In the genomic region with DNA sequence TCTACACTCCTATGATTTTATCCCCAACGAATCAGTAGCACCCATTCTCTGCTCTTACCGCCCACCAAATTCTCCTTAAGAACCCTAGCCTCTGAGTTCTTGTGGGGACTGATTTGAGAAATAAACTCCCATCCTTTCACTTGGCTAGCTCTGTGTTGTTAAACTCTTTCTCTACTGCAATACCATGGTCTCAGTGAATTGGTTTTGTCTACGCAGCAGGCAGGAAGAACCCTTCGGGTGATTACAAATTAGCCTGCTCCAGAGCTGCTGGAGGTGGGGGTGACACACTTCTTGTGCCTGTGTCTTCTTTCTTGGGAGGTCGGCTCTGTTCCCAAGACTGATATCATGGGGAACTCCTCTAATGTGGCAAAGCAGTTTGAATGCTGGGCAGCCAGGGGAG, we compare ENCODE assay signal across 22 cellular contexts. TPM values are rescaled to one million over a fixed set of nuclear protein-coding genes. Genes with fewer than 3 reads are reported as not detected.
"Had no signal": no experiment of that assay in that cellular context is flagged by ENCODE, and none has a peak within 500 bp of the region (broad histone marks: within the 10 kb centered on the region; RNA-seq: fewer than 3 reads in every experiment).

No MANE protein-coding gene starts in this region.

- H3K27ac Mint-ChIP-seq: IgD-negative memory B cell had no signal

- H3K36me3 ChIP-seq: SJSA1 had no signal

- H3K4me3 Mint-ChIP-seq: IgD-negative memory B cell had no signal

- H3K9me3 Mint-ChIP-seq: IgD-negative memory B cell had no signal

- H3K27me3 ChIP-seq: SJSA1 had no signal

- H3K4me3 ChIP-seq: SJSA1, SK-N-MC had no signal

- DNase-seq: Karpas-422, KBM-7, MM.1S, NCI-H1092 treated with DMSO at 0.1 percent for 48 hours, NCI-H1436, NCI-H187, NCI-H2029, NCI-H2081 treated with DMSO at 0.1 percent for 48 hours, NCI-H2171, NCI-H226, NCI-H446, NCI-H510A, NCI-H524 treated with DMSO at 0.1 percent for 48 hours, NCI-H69, NCI-H774, Right ventricle myocardium superior, RPMI8226, SIG-M5 had no signal

- FAIRE-seq: RCC 7860 had no signal

- H3K27ac ChIP-seq: SJSA1, SK-N-MC had no signal

- H3K9me3 ChIP-seq: SJSA1 had no signal

RNA-seq across cellular contexts. Expression of a gene that starts 1.7 kb away (rescaled TPM):
- polyA plus RNA-seq: IgD-negative memory B cell had no signal

RNA-seq across cellular contexts. Expression of a gene that starts 33.4 kb away (rescaled TPM):
- polyA plus RNA-seq: IgD-negative memory B cell had no signal
